ENCODE assay signal across 27 cellular contexts in genomic region chr13:43077446-43077845, GRCh38. TPM values are rescaled to one million over a fixed set of nuclear protein-coding genes. Genes with fewer than 3 reads are reported as not detected.
DNase-seq lines count a peak whose midpoint lies in the region; ATAC-seq and TF ChIP-seq lines count a peak whose summit lies in the region.
"Had no signal": no experiment of that assay in that cellular context is flagged by ENCODE, and none has a peak within 500 bp of the region (broad histone marks: within the 10 kb centered on the region; RNA-seq: fewer than 3 reads in every experiment).

No MANE protein-coding gene starts in this region.

- no peak overlapping the region for H3K9ac ChIP-seq in Loucy (ENCODE audit: low read depth, low read length, poor library complexity, severe bottlenecking)
- H3K9ac ChIP-seq: KMS-11 had no signal

- H3K4me3 Mint-ChIP-seq in glutamatergic neuron (ENCODE audit: unreplicated experiment) (no peak overlapping the region), nephron progenitor cell (no peak overlapping the region)
- H3K4me3 Mint-ChIP-seq: activated B cell treated with CpG ODN at 0.5 μM for 24 hours; activated CD4-positive, alpha-beta memory T cell treated with anti-CD3 and anti-CD28 coated beads for 36 hours; activated naive CD8-positive, alpha-beta T cell treated with anti-CD3 and anti-CD28 coated beads, Interleukin-2, amount 10 ng/mL, durations not matched to agents 7 days and 5 days; memory B cell; naive thymus-derived CD8-positive, alpha-beta T cell had no signal

- ATAC-seq in left colon (no peak), GM21619 (IDR thresholded peaks at IDR 0.05; ENCODE audit: unreplicated experiment) (no peak)
- ATAC-seq: naive thymus-derived CD8-positive, alpha-beta T cell had no signal

- H3K4me3 ChIP-seq in DOHH2 (ENCODE audit: low read length), result no peak overlapping the region
- H3K4me3 ChIP-seq in Loucy (ENCODE audit: low read length, poor library complexity, severe bottlenecking), result no peak overlapping the region
- H3K4me3 ChIP-seq: pancreas, sigmoid colon, stomach, tibial artery had no signal

- H3K9me2 ChIP-seq in DOHH2 (replicated peaks; ENCODE audit: control insufficient read depth, low read length), result no peaks in the 10 kb centered on the region
- no peaks in the 10 kb centered on the region for H3K9me2 ChIP-seq in Loucy (replicated peaks; ENCODE audit: low read depth, low read length)

- H4K20me1 ChIP-seq in DOHH2 (ENCODE audit: control insufficient read depth, insufficient read depth, low read depth, low read length), result no peaks in the 10 kb centered on the region
- no peaks in the 10 kb centered on the region for H4K20me1 ChIP-seq in Loucy (ENCODE audit: insufficient read depth, low read length, poor library complexity, severe bottlenecking)

- H3K36me3 Mint-ChIP-seq in glutamatergic neuron (ENCODE audit: unreplicated experiment) (peaks cover 12% of the 10 kb centered on the region), nephron progenitor cell (ENCODE audit: low read depth) (peaks cover 49% of the 10 kb centered on the region)

- H3K4me2 ChIP-seq in DOHH2 (ENCODE audit: low read length), result peak overlapping the region; percentile 69; the same call in 1 of the 2 replicates
- H3K4me2 ChIP-seq in Loucy (ENCODE audit: low read depth, low read length, poor library complexity, severe bottlenecking), result no peak overlapping the region
- H3K4me2 ChIP-seq: KMS-11 had no signal

- H3K36me3 ChIP-seq in DOHH2 (ENCODE audit: control insufficient read depth, low read length) (peaks cover 28% of the 10 kb centered on the region), Loucy (ENCODE audit: insufficient read depth, low read length) (no peaks in the 10 kb centered on the region)
- H3K36me3 ChIP-seq: pancreas had no signal

- peaks cover 32% of the 10 kb centered on the region for H3K4me1 ChIP-seq in DOHH2 (ENCODE audit: control insufficient read depth, low read length)
- H3K4me1 ChIP-seq in Loucy (ENCODE audit: insufficient read depth, low read length, poor library complexity, severe bottlenecking), result peaks cover 23% of the 10 kb centered on the region
- H3K4me1 ChIP-seq: tibial artery had no signal

- peaks cover 14% of the 10 kb centered on the region for H3K4me1 Mint-ChIP-seq in glutamatergic neuron (ENCODE audit: low read depth, unreplicated experiment)
- H3K4me1 Mint-ChIP-seq in nephron progenitor cell, result peaks cover 43% of the 10 kb centered on the region

- H3K27me3 ChIP-seq in DOHH2 (ENCODE audit: control insufficient read depth, low read length), result no peaks in the 10 kb centered on the region
- no peaks in the 10 kb centered on the region for H3K27me3 ChIP-seq in Loucy (ENCODE audit: insufficient read depth, low read length, poor library complexity, severe bottlenecking)
- H3K27me3 ChIP-seq: pancreas, sigmoid colon, stomach, tibial artery had no signal

- H3K9me3 ChIP-seq in DOHH2 (ENCODE audit: control insufficient read depth, insufficient read depth, low read length), result no peaks in the 10 kb centered on the region
- H3K9me3 ChIP-seq in Loucy (ENCODE audit: insufficient read depth, low read depth, low read length), result no peaks in the 10 kb centered on the region
- H3K9me3 ChIP-seq: pancreas, sigmoid colon, stomach, tibial artery had no signal

- H3F3A ChIP-seq in DOHH2 (ENCODE audit: control insufficient read depth, insufficient read depth) (no peaks in the 10 kb centered on the region), Loucy (ENCODE audit: low read depth) (no peaks in the 10 kb centered on the region)

- H3K79me2 ChIP-seq in DOHH2 (ENCODE audit: control insufficient read depth, low read length), result peaks cover 40% of the 10 kb centered on the region
- H3K79me2 ChIP-seq in Loucy (ENCODE audit: insufficient read depth, low read length), result no peaks in the 10 kb centered on the region

- H3K27me3 Mint-ChIP-seq in glutamatergic neuron (ENCODE audit: unreplicated experiment) (no peaks in the 10 kb centered on the region), nephron progenitor cell (ENCODE audit: low read depth, poor library complexity) (no peaks in the 10 kb centered on the region)
- H3K27me3 Mint-ChIP-seq: activated B cell treated with CpG ODN at 0.5 μM for 24 hours; activated CD4-positive, alpha-beta memory T cell treated with anti-CD3 and anti-CD28 coated beads for 36 hours; activated naive CD8-positive, alpha-beta T cell treated with anti-CD3 and anti-CD28 coated beads, Interleukin-2, amount 10 ng/mL, durations not matched to agents 7 days and 5 days; CD4-positive, alpha-beta memory T cell; memory B cell; naive thymus-derived CD8-positive, alpha-beta T cell had no signal

- DNase-seq in glutamatergic neuron (no peak), nephron progenitor cell (peak; percentile 16), left colon (no peak)
- DNase-seq in activated CD4-positive, alpha-beta T cell treated with anti-CD3 and anti-CD28 coated beads, Interleukin-2, amount 50 U/mL, for 1 hour, result no peak
- DNase-seq: activated B cell treated with CpG ODN at 0.5 μM for 24 hours; activated CD4-positive, alpha-beta memory T cell treated with anti-CD3 and anti-CD28 coated beads for 36 hours; activated CD8-positive, alpha-beta memory T cell treated with anti-CD3 and anti-CD28 coated beads, Interleukin-2, amount 50 U/mL, for 48 hours; activated effector memory CD4-positive, alpha-beta T cell treated with Interleukin-2 at 50 U/mL for 16 hours; activated naive CD8-positive, alpha-beta T cell treated with anti-CD3 and anti-CD28 coated beads, Interleukin-2, amount 10 ng/mL, durations not matched to agents 7 days and 5 days; CD4-positive, alpha-beta memory T cell; GDM1; head of caudate nucleus; MV-4-11; naive thymus-derived CD8-positive, alpha-beta T cell; NCI-H2171 treated with DMSO at 0.1 percent for 48 hours; NCI-H526 treated with DMSO at 0.1 percent for 48 hours; pancreas; sigmoid colon; stimulated activated CD4-positive, alpha-beta T cell treated with anti-CD3 and anti-CD28 coated beads, Interleukin-15, amount 100 ng/mL, for 24 hours; stomach; T-helper 9 cell; tibial artery had no signal

- no peak overlapping the region for H3K27ac ChIP-seq in DOHH2 (ENCODE audit: low read depth, low read length)
- H3K27ac ChIP-seq: KMS-11, pancreas, stomach, tibial artery had no signal

- H3K9me3 Mint-ChIP-seq in glutamatergic neuron (ENCODE audit: unreplicated experiment) (peaks cover 2% of the 10 kb centered on the region), nephron progenitor cell (peaks cover 20% of the 10 kb centered on the region)
- H3K9me3 Mint-ChIP-seq: activated CD4-positive, alpha-beta memory T cell treated with anti-CD3 and anti-CD28 coated beads for 36 hours had no signal

- intact Hi-C loops in left colon (cut with DNase I, micrococcal nuclease), result no loop called here

- peak overlapping the region; percentile 90 for H2AFZ ChIP-seq in Loucy (ENCODE audit: low read length)

- H3K27ac Mint-ChIP-seq in glutamatergic neuron (ENCODE audit: unreplicated experiment), result peak overlapping the region; percentile 28
- peak overlapping the region; percentile 84 for H3K27ac Mint-ChIP-seq in nephron progenitor cell
- H3K27ac Mint-ChIP-seq: activated B cell treated with CpG ODN at 0.5 μM for 24 hours; activated CD4-positive, alpha-beta memory T cell treated with anti-CD3 and anti-CD28 coated beads for 36 hours; activated naive CD8-positive, alpha-beta T cell treated with anti-CD3 and anti-CD28 coated beads, Interleukin-2, amount 10 ng/mL, durations not matched to agents 7 days and 5 days had no signal

- no peak for TF ChIP-seq CTCF in DOHH2 (IDR thresholded peaks at IDR 0.05; ENCODE audit: low read depth, low read length, poor library complexity, severe bottlenecking)
- no peak for TF ChIP-seq CTCF in Loucy (conservative IDR thresholded peaks at IDR 0.05; ENCODE audit: low read length)
- no peak for TF ChIP-seq CTCF in glutamatergic neuron (IDR thresholded peaks at IDR 0.05; ENCODE audit: partially characterized antibody, unreplicated experiment)
- TF ChIP-seq CTCF in nephron progenitor cell (IDR thresholded peaks at IDR 0.05), result no peak

RNA-seq across cellular contexts. Expression of gene DNAJC15, which starts 54.1 kb away (rescaled TPM):
- total RNA-seq in glutamatergic neuron (ENCODE audit: unreplicated experiment), result 17.1 TPM
- total RNA-seq in left colon, result 10 to 100 TPM; 22.8 to 29.2 TPM
